In genomic region chr12:57215065-57215464, GRCh38 we compare ENCODE assay signal across 13 cellular contexts. TPM values are rescaled to one million over a fixed set of nuclear protein-coding genes. Genes with fewer than 3 reads are reported as not detected.
DNase-seq lines count a peak whose midpoint lies in the region; ATAC-seq and TF ChIP-seq lines count a peak whose summit lies in the region.
"Had no signal": no experiment of that assay in that cellular context is flagged by ENCODE, and none has a peak within 500 bp of the region (broad histone marks: within the 10 kb centered on the region; RNA-seq: fewer than 3 reads in every experiment).

No MANE protein-coding gene starts in this region.

- H3K79me2 ChIP-seq in KMS-11 (ENCODE audit: insufficient read depth, low read depth) = no peaks in the 10 kb centered on the region

- TF ChIP-seq CTCF in Caco-2 (IDR thresholded peaks at IDR 0.05; ENCODE audit: insufficient read depth in 1 of 2, low read depth in 1 of 2, low read length in 1 of 2, severe bottlenecking in 1 of 2, unreplicated experiment in 1 of 2) = no peak
- TF ChIP-seq CTCF in KMS-11 (conservative IDR thresholded peaks at IDR 0.05; ENCODE audit: low read depth, low read length) = no peak
- TF ChIP-seq CTCF in glutamatergic neuron (IDR thresholded peaks at IDR 0.05; ENCODE audit: partially characterized antibody, unreplicated experiment) = no peak

- H3K4me1 ChIP-seq in Caco-2 (peaks cover 20% of the 10 kb centered on the region), KMS-11 (ENCODE audit: low read depth, poor library complexity, severe bottlenecking) (peaks cover 40% of the 10 kb centered on the region), neuronal stem cell (ENCODE audit: control insufficient read depth in 2 of 2, insufficient read depth in 1 of 2, low read depth in 1 of 2, low read length in 2 of 2) (peaks cover 20 to 33% of the 10 kb centered on the region in 2 donors)

- H3K4me1 Mint-ChIP-seq in Caco-2 (ENCODE audit: low read depth, unreplicated experiment) = peaks cover 35% of the 10 kb centered on the region
- peaks cover 40% of the 10 kb centered on the region for H3K4me1 Mint-ChIP-seq in glutamatergic neuron (ENCODE audit: low read depth, unreplicated experiment)

- H3K27ac ChIP-seq in KMS-11 (no peak overlapping the region), neuronal stem cell (replicated peaks; ENCODE audit: low read length) (no peak overlapping the region)
- H3K27ac ChIP-seq: SJCRH30 had no signal

- POLR2A ChIA-PET in Caco-2 (lab: Charles Lee) = no interaction called here

- no peak overlapping the region for H2BK120ac ChIP-seq in neuronal stem cell (ENCODE audit: low read depth, low read length)

- H3K27me3 Mint-ChIP-seq in Caco-2 (ENCODE audit: insufficient read depth, unreplicated experiment) = peaks cover 22% of the 10 kb centered on the region
- peaks cover 42% of the 10 kb centered on the region for H3K27me3 Mint-ChIP-seq in glutamatergic neuron (ENCODE audit: unreplicated experiment)

- H3K4me2 ChIP-seq in KMS-11 (peak overlapping the region; percentile 60; the same call in 1 of the 2 replicates), neuronal stem cell (ENCODE audit: insufficient read depth, low read length, poor library complexity, severe bottlenecking) (no peak overlapping the region)

- BruUV-seq in Caco-2 (replicated peaks; lab: Mats Ljungman, UMichigan) = no TSS peak

- DNase-seq in Caco-2 (no peak), glutamatergic neuron (no peak), neuronal stem cell (ENCODE audit: low spot score) (no peak), SHP77 treated with DMSO at 0.1 percent for 48 hours (lab: John Stamatoyannopoulos, UW) (no peak)
- DNase-seq: activated CD4-positive, alpha-beta T cell treated with anti-CD3 and anti-CD28 coated beads for 4 hours; activated effector memory CD4-positive, alpha-beta T cell treated with anti-CD3 and anti-CD28 coated beads, Interleukin-2, amount 50 U/mL, for 16 hours; hippocampal formation; Kasumi-1; NCI-H1105 treated with DMSO at 0.1 percent for 48 hours had no signal

- no peak overlapping the region for H4K91ac ChIP-seq in neuronal stem cell (ENCODE audit: low read depth, low read length, poor library complexity)

- ATAC-seq in GM18519 (IDR thresholded peaks at IDR 0.05; ENCODE audit: low FRiP score, unreplicated experiment) (no peak), HG03378 (IDR thresholded peaks at IDR 0.05; ENCODE audit: unreplicated experiment) (no peak)

- intact Hi-C loops in Caco-2 (cut with micrococcal nuclease; ENCODE audit: unreplicated experiment) = no loop called here

- no peaks in the 10 kb centered on the region; the same call in none of the 2 replicates for H3K36me3 ChIP-seq in Caco-2 (ENCODE audit: control insufficient read depth, insufficient read depth, low read length)
- H3K36me3 ChIP-seq in KMS-11 (ENCODE audit: insufficient read depth) = no peaks in the 10 kb centered on the region
- H3K36me3 ChIP-seq in neuronal stem cell (replicated peaks in 1 of 2; ENCODE audit: control insufficient read depth in 2 of 2, insufficient read depth in 2 of 2, low read length in 2 of 2) = peaks cover 16 to 36% of the 10 kb centered on the region in 2 donors
- H3K36me3 ChIP-seq: SJCRH30 had no signal

- H3K9ac ChIP-seq in KMS-11 (no peak overlapping the region), neuronal stem cell (ENCODE audit: low read depth, low read length, poor library complexity) (no peak overlapping the region)

- no peak overlapping the region for H3K4ac ChIP-seq in neuronal stem cell (ENCODE audit: low read length)

- no peaks in the 10 kb centered on the region for H3K79me1 ChIP-seq in neuronal stem cell (ENCODE audit: low read depth, low read length)

- no peak overlapping the region for H2BK12ac ChIP-seq in neuronal stem cell (ENCODE audit: low read length)

- no peak overlapping the region for H4K8ac ChIP-seq in neuronal stem cell (ENCODE audit: low read depth, low read length)

- H3K4me3 Mint-ChIP-seq in Caco-2 (ENCODE audit: unreplicated experiment) = peak overlapping the region; percentile 82
- H3K4me3 Mint-ChIP-seq in glutamatergic neuron (ENCODE audit: unreplicated experiment) = peak overlapping the region; percentile 62

- peak overlapping the region; percentile 22 for H3K27ac Mint-ChIP-seq in Caco-2 (ENCODE audit: unreplicated experiment)
- no peak overlapping the region for H3K27ac Mint-ChIP-seq in glutamatergic neuron (ENCODE audit: unreplicated experiment)

- H3K27me3 ChIP-seq in Caco-2 (replicated peaks; ENCODE audit: control insufficient read depth, insufficient read depth, low read length) (peaks cover 10% of the 10 kb centered on the region), KMS-11 (ENCODE audit: insufficient read depth, low read depth) (peaks cover 64% of the 10 kb centered on the region), neuronal stem cell (ENCODE audit: control insufficient read depth in 3 of 3, insufficient read depth in 3 of 3, low read depth in 1 of 3, low read length in 3 of 3) (peaks cover 35 to 64% (median 55%) of the 10 kb centered on the region in 3 experiments)

- H2BK5ac ChIP-seq in neuronal stem cell (ENCODE audit: low read length) = no peak overlapping the region

- no peaks in the 10 kb centered on the region for H3K9me3 Mint-ChIP-seq in Caco-2 (ENCODE audit: unreplicated experiment)
- H3K9me3 Mint-ChIP-seq in glutamatergic neuron (ENCODE audit: unreplicated experiment) = peaks cover 29% of the 10 kb centered on the region

- CTCF ChIA-PET in Caco-2 (lab: Charles Lee) = interaction anchor here (1.7 to 3.0 kb wide), 3 partner anchors 15 to 28 kb away, joined by 10 to 27 read pairs (median 10); partner anchors contain the start of gene SHMT2

- peak overlapping the region; percentile 70 for H2BK15ac ChIP-seq in neuronal stem cell (ENCODE audit: low read length)

- H3K4me3 ChIP-seq in Caco-2 (ENCODE audit: low read depth, low read length) (no peak overlapping the region), KMS-11 (IDR thresholded peaks at IDR 0.05; ENCODE audit: insufficient read depth, low read depth, low read length) (no peak overlapping the region), neuronal stem cell (ENCODE audit: low read length in 2 of 2) (no peak overlapping the region)

- H2AFZ ChIP-seq in KMS-11 (ENCODE audit: low read depth) (no peak overlapping the region), neuronal stem cell (ENCODE audit: low read length) (no peak overlapping the region)

- H3K9me3 ChIP-seq in Caco-2 (no peaks in the 10 kb centered on the region), neuronal stem cell (replicated peaks in 1 of 2; ENCODE audit: control insufficient read depth in 2 of 2, insufficient read depth in 1 of 2, low read depth in 1 of 2, low read length in 2 of 2) (no peaks in the 10 kb centered on the region)
- H3K9me3 ChIP-seq: SJCRH30 had no signal

- no peaks in the 10 kb centered on the region for H4K20me1 ChIP-seq in KMS-11 (ENCODE audit: insufficient read depth)

- H3K36me3 Mint-ChIP-seq in Caco-2 (ENCODE audit: insufficient read depth, unreplicated experiment) (peaks cover 31% of the 10 kb centered on the region), glutamatergic neuron (ENCODE audit: unreplicated experiment) (no peaks in the 10 kb centered on the region)

- WGBS in neuronal stem cell (ENCODE audit: extremely low coverage in 2 of 2, insufficient read length in 2 of 2, insufficient replicate concordance in 1 of 2), 2 donors = no CpG with 5 or more reads among the region's 11 CpGs

- H3K18ac ChIP-seq in neuronal stem cell (ENCODE audit: low read length) = no peak overlapping the region

- H2AK5ac ChIP-seq in neuronal stem cell (ENCODE audit: low read depth, low read length) = no peak overlapping the region

- H3K23ac ChIP-seq in neuronal stem cell (ENCODE audit: low read depth, low read length, poor library complexity) = peak overlapping the region; percentile 62

- no peak overlapping the region for H3K14ac ChIP-seq in neuronal stem cell (ENCODE audit: low read length)

RNA-seq across cellular contexts. Expression of gene NXPH4, which starts 1.5 kb away (rescaled TPM):
- 10.0 and 10.6 TPM in 2 replicates for total RNA-seq in Caco-2 (2022)
- 10.5 TPM for total RNA-seq in glutamatergic neuron (ENCODE audit: unreplicated experiment)
- polyA plus RNA-seq in neuronal stem cell (2013, experiment 1 of 2) = 0.26 TPM
- polyA plus RNA-seq in neuronal stem cell (2013, experiment 2 of 2) = 0.29 TPM

RNA-seq across cellular contexts. Expression of gene SHMT2, which starts 14.4 kb away (rescaled TPM):
- total RNA-seq in Caco-2 (2022) (387 and 466 TPM in 2 replicates), glutamatergic neuron (ENCODE audit: unreplicated experiment) (165 TPM)
- 117 TPM for polyA plus RNA-seq in neuronal stem cell (2013, experiment 1 of 2)
- 112 TPM for polyA plus RNA-seq in neuronal stem cell (2013, experiment 2 of 2)

RNA-seq across cellular contexts. Expression of gene STAC3, which starts 35.9 kb away (rescaled TPM):
- 0.70 and 1.3 TPM in 2 replicates for total RNA-seq in Caco-2 (2022)
- 12.1 TPM for total RNA-seq in glutamatergic neuron (ENCODE audit: unreplicated experiment)
- 0.79 TPM for polyA plus RNA-seq in neuronal stem cell (2013, experiment 1 of 2)
- polyA plus RNA-seq in neuronal stem cell (2013, experiment 2 of 2) = 0.93 TPM
